ENCODE assay signal across 1 cellular context in the genomic region with DNA sequence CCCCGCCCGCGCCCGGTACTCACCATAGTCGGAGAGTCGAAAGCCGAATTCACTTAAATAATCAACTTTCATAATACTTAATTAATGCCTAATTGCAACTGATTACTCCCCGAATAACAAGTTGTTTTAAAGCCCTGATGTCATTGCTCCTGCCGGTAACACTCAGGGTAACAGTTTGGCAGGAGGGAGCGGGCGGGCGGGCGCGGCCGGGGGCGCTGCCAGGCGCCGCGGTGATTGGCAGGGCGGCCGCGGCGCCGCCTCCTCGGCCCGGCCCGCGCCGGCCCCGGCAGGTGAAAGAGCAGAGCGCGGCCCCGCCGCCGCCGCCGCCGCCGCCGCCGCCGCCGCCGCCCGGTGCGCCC.
TF ChIP-seq lines count a peak whose summit lies in the region.

No MANE protein-coding gene starts in this region.

TF ChIP-seq in IMR-90, 13 proteins besides CTCF, POLR2A, EP300 and RAD21:
- TF ChIP-seq, protein P1, sequence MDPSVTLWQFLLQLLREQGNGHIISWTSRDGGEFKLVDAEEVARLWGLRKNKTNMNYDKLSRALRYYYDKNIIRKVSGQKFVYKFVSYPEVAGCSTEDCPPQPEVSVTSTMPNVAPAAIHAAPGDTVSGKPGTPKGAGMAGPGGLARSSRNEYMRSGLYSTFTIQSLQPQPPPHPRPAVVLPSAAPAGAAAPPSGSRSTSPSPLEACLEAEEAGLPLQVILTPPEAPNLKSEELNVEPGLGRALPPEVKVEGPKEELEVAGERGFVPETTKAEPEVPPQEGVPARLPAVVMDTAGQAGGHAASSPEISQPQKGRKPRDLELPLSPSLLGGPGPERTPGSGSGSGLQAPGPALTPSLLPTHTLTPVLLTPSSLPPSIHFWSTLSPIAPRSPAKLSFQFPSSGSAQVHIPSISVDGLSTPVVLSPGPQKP (IDR thresholded peaks at IDR 0.05; ENCODE audit: borderline replicate concordance, low read depth, low read length), result no peak
- no peak for TF ChIP-seq RCOR1 (IDR thresholded peaks at IDR 0.05; ENCODE audit: insufficient replicate concordance, low read length)
- no peak for TF ChIP-seq CHD1 (IDR thresholded peaks at IDR 0.05; ENCODE audit: low read depth, low read length)
- TF ChIP-seq BHLHE40 (IDR thresholded peaks at IDR 0.05; ENCODE audit: low read depth, low read length), result no peak
- TF ChIP-seq MAFK (IDR thresholded peaks at IDR 0.05; ENCODE audit: low read depth, low read length), result no peak
- TF ChIP-seq SMC3 (IDR thresholded peaks at IDR 0.05; ENCODE audit: low read depth, low read length), result no peak
- no peak for TF ChIP-seq FOS (IDR thresholded peaks at IDR 0.05; ENCODE audit: low read depth, low read length)
- TF ChIP-seq RFX5 (IDR thresholded peaks at IDR 0.05; ENCODE audit: low read depth, low read length), result no peak
- TF ChIP-seq MXI1 (IDR thresholded peaks at IDR 0.05; ENCODE audit: borderline replicate concordance, low read depth, low read length), result no peak
- TF ChIP-seq USF2 (IDR thresholded peaks at IDR 0.05; ENCODE audit: low read depth, low read length), result no peak
- TF ChIP-seq CEBPB (IDR thresholded peaks at IDR 0.05; ENCODE audit: low read depth, low read length), result no peak
- TF ChIP-seq MAZ (IDR thresholded peaks at IDR 0.05; ENCODE audit: borderline replicate concordance, low read depth, low read length), result no peak
- no peak for TF ChIP-seq NFE2L2 (IDR thresholded peaks at IDR 0.05; ENCODE audit: low read depth, low read length)
